9 cellular contexts compared by ENCODE assay signal in genomic region chr19:35938282-35939224, GRCh38.
DNase-seq lines count a peak whose midpoint lies in the region; ATAC-seq and TF ChIP-seq lines count a peak whose summit lies in the region.
"Had no signal": no experiment of that assay in that cellular context is flagged by ENCODE, and none has a peak within 500 bp of the region (broad histone marks: within the 10 kb centered on the region; RNA-seq: fewer than 3 reads in every experiment).

No MANE protein-coding gene starts in this region.

- H3K4me1 ChIP-seq in parathyroid adenoma: peaks cover 10% of the 10 kb centered on the region

- H3K9me3 ChIP-seq in SK-N-MC (ENCODE audit: low read depth, low read length) (no peaks in the 10 kb centered on the region), parathyroid adenoma (ENCODE audit: control insufficient read depth, low read length) (no peaks in the 10 kb centered on the region)

- H3K4me3 ChIP-seq in SK-N-MC (peak overlapping the region; percentile 93), epithelial cell of esophagus (ENCODE audit: low read length) (peak overlapping the region; percentile 18), parathyroid adenoma (ENCODE audit: low read depth, low read length) (no peak overlapping the region)

- DNase-seq in GM20000 (ENCODE audit: low spot score) (peak; percentile 28), SK-N-MC (ENCODE audit: low read depth, low spot score) (no peak), epithelial cell of esophagus (ENCODE audit: low read depth) (no peak), putamen (ENCODE audit: low spot score) (no peak), HCEC 1CT (no peak)
- DNase-seq in stimulated activated naive CD4-positive, alpha-beta T cell (lab: John Stamatoyannopoulos, UW): no peak
- DNase-seq: effector CD8-positive, alpha-beta T cell had no signal

- H3K27ac ChIP-seq in SK-N-MC: no peak overlapping the region
- no peak overlapping the region for H3K27ac ChIP-seq in parathyroid adenoma

- no peak for ATAC-seq in HG03439 (IDR thresholded peaks at IDR 0.05; ENCODE audit: unreplicated experiment)

- no peaks in the 10 kb centered on the region for H3K27me3 ChIP-seq in parathyroid adenoma (ENCODE audit: control insufficient read depth, insufficient read depth, low read length)

- TF ChIP-seq CTCF in GM20000 (IDR thresholded peaks at IDR 0.05; ENCODE audit: extremely low read depth, missing control alignments): no peak
- TF ChIP-seq CTCF in epithelial cell of esophagus (IDR thresholded peaks at IDR 0.05; ENCODE audit: insufficient read depth, low read depth, low read length, missing control alignments): no peak
- no peak for TF ChIP-seq CTCF in parathyroid adenoma (IDR thresholded peaks at IDR 0.05)

- H3K36me3 ChIP-seq in SK-N-MC (ENCODE audit: insufficient read depth, low read length): no peaks in the 10 kb centered on the region
- H3K36me3 ChIP-seq in parathyroid adenoma (ENCODE audit: control insufficient read depth, insufficient read depth, low read length): no peaks in the 10 kb centered on the region

- peak overlapping the region; percentile 0 for H3K4me2 ChIP-seq in parathyroid adenoma (ENCODE audit: low read length)

- H3K79me2 ChIP-seq in parathyroid adenoma: no peaks in the 10 kb centered on the region

- no peak overlapping the region for H3K9ac ChIP-seq in SK-N-MC (ENCODE audit: insufficient read length)
- H3K9ac ChIP-seq in parathyroid adenoma: no peak overlapping the region

- H2AFZ ChIP-seq in parathyroid adenoma: no peak overlapping the region
